ENCODE assay signal across 8 cellular contexts in the genomic region with DNA sequence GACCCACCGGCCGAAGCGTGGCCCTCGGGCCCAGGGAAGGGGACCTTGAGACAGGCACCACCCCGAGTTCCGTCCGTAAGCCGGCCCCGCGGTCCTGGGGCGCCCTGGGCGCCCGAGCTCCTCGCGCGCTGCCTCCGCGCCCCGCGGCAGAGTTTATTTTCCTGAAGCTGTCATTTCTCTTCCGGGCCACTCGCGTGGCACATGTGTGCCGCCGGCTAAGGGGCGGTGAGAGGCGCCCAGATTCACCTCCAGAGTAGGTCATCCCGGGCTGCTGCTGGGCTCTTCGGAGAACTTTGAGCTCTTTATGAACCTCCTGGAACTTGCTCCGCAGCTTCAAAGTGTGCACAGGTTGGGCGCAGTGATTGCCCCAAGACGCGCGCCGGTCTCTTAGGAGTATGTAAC. TPM values are rescaled to one million over a fixed set of nuclear protein-coding genes. Genes with fewer than 3 reads are reported as not detected.
DNase-seq lines count a peak whose midpoint lies in the region; ATAC-seq and TF ChIP-seq lines count a peak whose summit lies in the region.

No MANE protein-coding gene starts in this region.

- POLR2A ChIA-PET in CD8-positive, alpha-beta T cell (lab: Charles Lee): interaction anchor here (0.8 to 2.1 kb wide), 18 partner anchors 10 to 805 kb away, joined by 3 to 14 read pairs (median 6); partner anchors contain the start of genes APRT, GALNS, KLHDC4 and MVD

- H3K27me3 ChIP-seq in CD8-positive, alpha-beta T cell (ENCODE audit: insufficient read depth, low read length): no peaks in the 10 kb centered on the region
- no peaks in the 10 kb centered on the region for H3K27me3 ChIP-seq in left lung

- peak; percentile 42 for ATAC-seq in CD8-positive, alpha-beta T cell
- no peak for ATAC-seq in left lung
- ATAC-seq in stimulated activated naive B cell treated with anti-CD40 and anti-IgM and Interleukin-4, amounts not matched to agents 10 μg/mL and 1 μg/mL and 100 μg/mL, for 72 hours (replicated peaks): peak; percentile 58 to 59

- peak overlapping the region; percentile 55 for H3K27ac ChIP-seq in CD8-positive, alpha-beta T cell (ENCODE audit: low read depth, low read length)
- H3K27ac ChIP-seq in left lung: peak overlapping the region; percentile 48 to 87

- H3K4me3 Mint-ChIP-seq in CD8-positive, alpha-beta T cell: peak overlapping the region; percentile 84
- H3K4me3 Mint-ChIP-seq in stimulated activated naive B cell treated with anti-CD40 and anti-IgM and Interleukin-4, amounts not matched to agents 10 μg/mL and 1 μg/mL and 100 μg/mL, for 72 hours: peak overlapping the region; percentile 85 to 87

- peak in 4 of 7 experiments; percentile 38 to 43 (median 40) for DNase-seq in CD8-positive, alpha-beta T cell
- DNase-seq in HCEC 1CT (peak; percentile 12), RPMI7951 (ENCODE audit: low read depth) (peak; percentile 26), astrocyte of the spinal cord (ENCODE audit: low read depth, low spot score) (peak; percentile 2), left lung (no peak), NCI-H2196 treated with DMSO at 0.1 percent for 48 hours (lab: John Stamatoyannopoulos, UW; ENCODE audit: unreplicated experiment) (no peak), NCI-H1105 (lab: John Stamatoyannopoulos, UW) (no peak)
- no peak for DNase-seq in stimulated activated naive B cell treated with anti-CD40 and anti-IgM and Interleukin-4, amounts not matched to agents 10 μg/mL and 1 μg/mL and 100 μg/mL, for 72 hours

- peaks cover 20% of the 10 kb centered on the region for H3K4me1 ChIP-seq in CD8-positive, alpha-beta T cell (ENCODE audit: insufficient read depth, low read length)
- H3K4me1 ChIP-seq in left lung: peaks cover 18 to 27% of the 10 kb centered on the region in 2 donors

- peaks cover 33% of the 10 kb centered on the region for H3K36me3 Mint-ChIP-seq in CD8-positive, alpha-beta T cell
- peaks cover 0 to 3% of the 10 kb centered on the region in 2 donors for H3K36me3 Mint-ChIP-seq in stimulated activated naive B cell treated with anti-CD40 and anti-IgM and Interleukin-4, amounts not matched to agents 10 μg/mL and 1 μg/mL and 100 μg/mL, for 72 hours

- H3K36me3 ChIP-seq in CD8-positive, alpha-beta T cell (ENCODE audit: insufficient read depth, low read length): peaks cover 7% of the 10 kb centered on the region
- H3K36me3 ChIP-seq in left lung: peaks cover 0 to 23% of the 10 kb centered on the region in 2 donors

- no peaks in the 10 kb centered on the region for H3K27me3 Mint-ChIP-seq in CD8-positive, alpha-beta T cell (ENCODE audit: low read depth)
- no peaks in the 10 kb centered on the region for H3K27me3 Mint-ChIP-seq in stimulated activated naive B cell treated with anti-CD40 and anti-IgM and Interleukin-4, amounts not matched to agents 10 μg/mL and 1 μg/mL and 100 μg/mL, for 72 hours

- H3K4me3 ChIP-seq in CD8-positive, alpha-beta T cell (ENCODE audit: low read depth, low read length): peak overlapping the region; percentile 76
- H3K4me3 ChIP-seq in astrocyte of the spinal cord (ENCODE audit: low read depth, low read length) (peak overlapping the region; percentile 75), left lung (peak overlapping the region; percentile 72 to 87)

- intact Hi-C loops in CD8-positive, alpha-beta T cell (cut with DNase I, micrococcal nuclease): loop anchor here (1.0 to 10.0 kb wide), 19 partner anchors 36 to 805 kb away; partner anchors contain the start of genes CTU2 (in 2 of the 2), KLHDC4 (in 2 of the 2), RNF166 (in 2 of the 2) and ZNF778 (in 2 of the 2)
- intact Hi-C loops in left lung (cut with DNase I): no loop called here

- H3K27ac Mint-ChIP-seq in CD8-positive, alpha-beta T cell: peak overlapping the region; percentile 82
- H3K27ac Mint-ChIP-seq in stimulated activated naive B cell treated with anti-CD40 and anti-IgM and Interleukin-4, amounts not matched to agents 10 μg/mL and 1 μg/mL and 100 μg/mL, for 72 hours: peak overlapping the region; percentile 84

- no peaks in the 10 kb centered on the region for H3K9me3 ChIP-seq in CD8-positive, alpha-beta T cell (ENCODE audit: low read length)
- no peaks in the 10 kb centered on the region for H3K9me3 ChIP-seq in left lung

- H3K4me1 Mint-ChIP-seq in CD8-positive, alpha-beta T cell (ENCODE audit: low read depth): peaks cover 39% of the 10 kb centered on the region
- H3K4me1 Mint-ChIP-seq in stimulated activated naive B cell treated with anti-CD40 and anti-IgM and Interleukin-4, amounts not matched to agents 10 μg/mL and 1 μg/mL and 100 μg/mL, for 72 hours: peaks cover 17 to 39% of the 10 kb centered on the region in 2 donors

- H3K9me3 Mint-ChIP-seq in CD8-positive, alpha-beta T cell: no peaks in the 10 kb centered on the region
- H3K9me3 Mint-ChIP-seq in stimulated activated naive B cell treated with anti-CD40 and anti-IgM and Interleukin-4, amounts not matched to agents 10 μg/mL and 1 μg/mL and 100 μg/mL, for 72 hours: no peaks in the 10 kb centered on the region

- CTCF ChIA-PET in CD8-positive, alpha-beta T cell (lab: Charles Lee): interaction anchor here (0.8 to 1.7 kb wide), 6 partner anchors 9 to 647 kb away, joined by 3 to 7 read pairs (median 4); partner anchors contain the start of gene ZNF778

- in situ Hi-C loops in astrocyte of the spinal cord (cut with HindIII; ENCODE audit: low sequenced_read_pairs): no loop called here

- no peak for TF ChIP-seq CTCF in CD8-positive, alpha-beta T cell (IDR thresholded peaks at IDR 0.05)
- TF ChIP-seq CTCF in astrocyte of the spinal cord (IDR thresholded peaks at IDR 0.05; ENCODE audit: low read depth, low read length) (no peak), left lung (IDR thresholded peaks at IDR 0.05) (no peak)

RNA-seq across cellular contexts. Expression of gene ZC3H18, which starts 0.5 kb away (rescaled TPM):
- total RNA-seq in CD8-positive, alpha-beta T cell: 100 to 1,000 TPM; 140 to 149 TPM
- 6.4 and 7.9 TPM in 2 replicates for total RNA-seq in RPMI7951 (2014; rRNA removed; shearing (Covaris generic))
- total RNA-seq in left lung: 10 to 100 TPM; 37.1 to 48.2 TPM

Comparison
In these comparisons a context has a peak if more than half of its experiments do, and no peak if none do; other contexts are left out.
1. DNase-seq: peak in CD8-positive, alpha-beta T cell (4 of 7), HCEC 1CT (single experiment), RPMI7951 (single experiment) and astrocyte of the spinal cord (single experiment); none in left lung (0 of 2), stimulated activated naive B cell treated with anti-CD40 and anti-IgM and Interleukin-4, amounts not matched to agents 10 μg/mL and 1 μg/mL and 100 μg/mL, for 72 hours (single experiment), NCI-H2196 treated with DMSO at 0.1 percent for 48 hours (single experiment) and NCI-H1105 (single experiment).
2. intact Hi-C loops: an anchor here in CD8-positive, alpha-beta T cell (1.0 to 10.0 kb wide); none called in left lung.
3. Peak in every context shown above with its lines, with median percentiles within 50 percentile points of each other: H3K4me3 ChIP-seq.